In genomic region chr2:189153608-189154007, GRCh38 we compare ENCODE assay signal across 19 cellular contexts. TPM values are rescaled to one million over a fixed set of nuclear protein-coding genes. Genes with fewer than 3 reads are reported as not detected.
A peak's percentile ranks its signal among the peaks of the same experiment; 100 is the strongest.
DNase-seq lines count a peak whose midpoint lies in the region; ATAC-seq and TF ChIP-seq lines count a peak whose summit lies in the region.
"Had no signal": no experiment of that assay in that cellular context is flagged by ENCODE, and none has a peak within 500 bp of the region (broad histone marks: within the 10 kb centered on the region; RNA-seq: fewer than 3 reads in every experiment).

No MANE protein-coding gene starts in this region.

- H3K4ac ChIP-seq in mesendoderm (ENCODE audit: low read depth, low read length) = no peak overlapping the region

- no peak overlapping the region for H3K18ac ChIP-seq in mesendoderm (ENCODE audit: low read length)

- no peak for DNase-seq in SK-N-SH
- DNase-seq in endothelial cell (ENCODE audit: low spot score) = no peak
- DNase-seq in hepatocyte (ENCODE audit: low spot score) = peak; percentile 20
- DNase-seq in tibial artery = no peak
- DNase-seq in SW480 (ENCODE audit: low spot score) = no peak
- no peak for DNase-seq in spleen
- no peak for DNase-seq in mesendoderm
- DNase-seq: activated naive CD4-positive, alpha-beta T cell treated with anti-CD3 and anti-CD28 coated beads for 36 hours; DMS79 treated with DMSO at 0.1 percent for 48 hours; NCI-H1436; NCI-H82; pancreas; SW 1271; thyroid gland had no signal

- H2BK5ac ChIP-seq in mesendoderm (ENCODE audit: low read length) = no peak overlapping the region

- H3K79me2 ChIP-seq in SK-N-SH (ENCODE audit: insufficient read depth) (no peaks in the 10 kb centered on the region; the same call in 1 of the 2 replicates), hepatocyte (peaks cover 98% of the 10 kb centered on the region), mesendoderm (ENCODE audit: control insufficient read depth, insufficient read depth, low read length) (peaks cover 26% of the 10 kb centered on the region)

- intact Hi-C loops in tibial artery (cut with DNase I; ENCODE audit: low total_unique reads) = no loop called here
- intact Hi-C loops in spleen (cut with DNase I; ENCODE audit: low total_unique reads) = no loop called here

- TF ChIP-seq POLR2A in spleen (IDR thresholded peaks at IDR 0.05) = no peak

- H3K4me3 ChIP-seq in SK-N-SH (ENCODE audit: low read depth in 2 of 2, low read length in 1 of 2) = no peak overlapping the region
- H3K4me3 ChIP-seq in hepatocyte = no peak overlapping the region
- H3K4me3 ChIP-seq in tibial artery = no peak overlapping the region
- H3K4me3 ChIP-seq in spleen = no peak overlapping the region
- H3K4me3 ChIP-seq in mesendoderm (ENCODE audit: low read length) = no peak overlapping the region
- H3K4me3 ChIP-seq: pancreas, thyroid gland had no signal

- TF ChIP-seq RAD21 in SK-N-SH (IDR thresholded peaks at IDR 0.05; ENCODE audit: low read length) = no peak

- H3K36me3 ChIP-seq in SK-N-SH (replicated peaks in 1 of 2; ENCODE audit: control insufficient read depth in 1 of 2, insufficient read depth in 2 of 2, low read length in 1 of 2) = peaks cover 0 to 5% of the 10 kb centered on the region in 2 experiments
- H3K36me3 ChIP-seq in hepatocyte (replicated peaks; ENCODE audit: insufficient read depth, low read depth) = no peaks in the 10 kb centered on the region
- H3K36me3 ChIP-seq in tibial artery = no peaks in the 10 kb centered on the region
- no peaks in the 10 kb centered on the region for H3K36me3 ChIP-seq in spleen
- no peaks in the 10 kb centered on the region for H3K36me3 ChIP-seq in mesendoderm (ENCODE audit: control insufficient read depth, insufficient read depth, low read length)
- H3K36me3 ChIP-seq: pancreas, thyroid gland had no signal

- no peak overlapping the region for H3K27ac Mint-ChIP-seq in endothelial cell (ENCODE audit: unreplicated experiment)
- H3K27ac Mint-ChIP-seq: activated naive CD4-positive, alpha-beta T cell treated with anti-CD3 and anti-CD28 coated beads for 36 hours; dendritic cell treated with granulocyte-macrophage colony-stimulating factor and Interleukin-4, amounts not matched to agents 40 ng/mL and 50 ng/mL, for 4 days had no signal

- no peak overlapping the region for H2AK5ac ChIP-seq in mesendoderm (ENCODE audit: low read length)

- H2BK15ac ChIP-seq in mesendoderm (replicated peaks; ENCODE audit: low read depth) = no peak overlapping the region

- H3K9me3 Mint-ChIP-seq in endothelial cell (ENCODE audit: unreplicated experiment) = no peaks in the 10 kb centered on the region
- H3K9me3 Mint-ChIP-seq: activated naive CD4-positive, alpha-beta T cell treated with anti-CD3 and anti-CD28 coated beads for 36 hours; dendritic cell treated with granulocyte-macrophage colony-stimulating factor and Interleukin-4, amounts not matched to agents 40 ng/mL and 50 ng/mL, for 4 days had no signal

- no peak overlapping the region for H3K23ac ChIP-seq in mesendoderm (ENCODE audit: low read length)

- H3K9me3 ChIP-seq in SK-N-SH (no peaks in the 10 kb centered on the region), hepatocyte (ENCODE audit: low read depth) (no peaks in the 10 kb centered on the region), tibial artery (no peaks in the 10 kb centered on the region), spleen (no peaks in the 10 kb centered on the region)
- H3K9me3 ChIP-seq: pancreas, thyroid gland had no signal

- TF ChIP-seq EP300 in SK-N-SH (IDR thresholded peaks at IDR 0.05; ENCODE audit: borderline replicate concordance in 1 of 2, low read depth in 1 of 2, low read length in 1 of 2) = no peak

- H3K27ac ChIP-seq in SK-N-SH (ENCODE audit: low read depth in 2 of 2, low read length in 1 of 2) = peak overlapping the region in 1 of 2 experiments; percentile 32; a peak in 2 of 4 replicates
- peak overlapping the region; percentile 50 for H3K27ac ChIP-seq in hepatocyte
- peak overlapping the region; percentile 21 to 58 for H3K27ac ChIP-seq in tibial artery
- no peak overlapping the region for H3K27ac ChIP-seq in spleen
- no peak overlapping the region for H3K27ac ChIP-seq in mesendoderm (ENCODE audit: low read depth, low read length)
- H3K27ac ChIP-seq: 22Rv1, epithelial cell of prostate, pancreas, thyroid gland had no signal

- CTCF ChIA-PET in SK-N-SH (lab: Yijun Ruan, JAX) = interaction anchor here (1.2 kb wide), 1 partner anchor 18 kb away, joined by 3 read pairs; no protein-coding TSS in a partner anchor

- H3K27me3 ChIP-seq in SK-N-SH (ENCODE audit: insufficient read depth) (no peaks in the 10 kb centered on the region), hepatocyte (no peaks in the 10 kb centered on the region), tibial artery (no peaks in the 10 kb centered on the region), spleen (replicated peaks in 1 of 7) (no peaks in the 10 kb centered on the region), mesendoderm (ENCODE audit: insufficient read depth, low read length, poor library complexity) (no peaks in the 10 kb centered on the region)
- H3K27me3 ChIP-seq: pancreas, thyroid gland had no signal

- no peaks in the 10 kb centered on the region for H3K36me3 Mint-ChIP-seq in endothelial cell (ENCODE audit: low read depth, unreplicated experiment)

- peaks cover 15% of the 10 kb centered on the region for H3K4me1 Mint-ChIP-seq in endothelial cell (ENCODE audit: unreplicated experiment)

- no peaks in the 10 kb centered on the region for H3K27me3 Mint-ChIP-seq in endothelial cell (ENCODE audit: unreplicated experiment)
- H3K27me3 Mint-ChIP-seq: dendritic cell treated with granulocyte-macrophage colony-stimulating factor and Interleukin-4, amounts not matched to agents 40 ng/mL and 50 ng/mL, for 4 days had no signal

- H3K4me2 ChIP-seq in SK-N-SH = no peak overlapping the region
- H3K4me2 ChIP-seq in hepatocyte = peak overlapping the region; percentile 5
- H3K4me2 ChIP-seq in mesendoderm (ENCODE audit: low read length) = no peak overlapping the region

- POLR2A ChIA-PET in SK-N-SH (lab: Yijun Ruan, JAX) = no interaction called here

- peaks cover 36% of the 10 kb centered on the region for H3F3A ChIP-seq in SK-N-SH (replicated peaks; ENCODE audit: insufficient read depth)

- H3K9me2 ChIP-seq in SK-N-SH = no peaks in the 10 kb centered on the region
- H3K9me2 ChIP-seq in hepatocyte (replicated peaks; ENCODE audit: insufficient read depth) = no peaks in the 10 kb centered on the region

- H2BK120ac ChIP-seq in mesendoderm (ENCODE audit: low read depth, low read length) = no peak overlapping the region

- no peak overlapping the region for H4K5ac ChIP-seq in mesendoderm (ENCODE audit: low read length)

- H3K79me1 ChIP-seq in mesendoderm (ENCODE audit: low read length) = peaks cover 5% of the 10 kb centered on the region

- H3K56ac ChIP-seq in mesendoderm (ENCODE audit: low read length) = no peak overlapping the region

- H4K20me1 ChIP-seq in SK-N-SH (ENCODE audit: insufficient read depth) = no peaks in the 10 kb centered on the region
- peaks cover 8% of the 10 kb centered on the region for H4K20me1 ChIP-seq in hepatocyte (ENCODE audit: insufficient read depth, poor library complexity, severe bottlenecking)

- H3K9ac ChIP-seq in SK-N-SH (no peak overlapping the region), mesendoderm (ENCODE audit: low read length) (no peak overlapping the region)

- WGBS in SK-N-SH (ENCODE audit: low lambda C conversion rate) = 77% methylated on average over 2 of the region's 2 CpGs
- WGBS in hepatocyte (ENCODE audit: low lambda C conversion rate, missing lambda C conversion rate) = 64% methylated on average over 2 of the region's 2 CpGs
- WGBS in spleen, 5 donors = 54 to 76% (median 72%) methylated on average over 2 of the region's 2 CpGs
- no CpG with 5 or more reads among the region's 2 CpGs for WGBS in mesendoderm (ENCODE audit: extremely low coverage, insufficient coverage, low lambda C conversion rate)

- H4K8ac ChIP-seq in mesendoderm (ENCODE audit: low read depth, low read length) = no peak overlapping the region

- H2AFZ ChIP-seq in SK-N-SH (ENCODE audit: low read depth) (no peak overlapping the region), hepatocyte (no peak overlapping the region)

- ATAC-seq in SK-N-SH treated with all-trans-retinoic acid at 6 μM for 48 hours = peak; percentile 27; the same call in 2 of the 3 replicates
- ATAC-seq: pancreas had no signal

- H3K4me1 ChIP-seq in SK-N-SH (ENCODE audit: control insufficient read depth in 1 of 2, insufficient read depth in 2 of 2, low read depth in 1 of 2, low read length in 1 of 2) (peaks cover 0 to 38% of the 10 kb centered on the region in 2 experiments; a peak in 3 of 4 replicates), hepatocyte (ENCODE audit: insufficient read depth) (peaks cover 7% of the 10 kb centered on the region), tibial artery (peaks cover 0 to 92% (median 28%) of the 10 kb centered on the region in 4 donors), spleen (no peaks in the 10 kb centered on the region), mesendoderm (ENCODE audit: control insufficient read depth, low read depth, low read length) (peaks cover 3% of the 10 kb centered on the region)
- H3K4me1 ChIP-seq: pancreas had no signal

- peak overlapping the region; percentile 11 for H3K4me3 Mint-ChIP-seq in endothelial cell (ENCODE audit: unreplicated experiment)
- H3K4me3 Mint-ChIP-seq: activated naive CD4-positive, alpha-beta T cell treated with anti-CD3 and anti-CD28 coated beads for 36 hours; dendritic cell treated with granulocyte-macrophage colony-stimulating factor and Interleukin-4, amounts not matched to agents 40 ng/mL and 50 ng/mL, for 4 days had no signal

- TF ChIP-seq CTCF in SK-N-SH (IDR thresholded peaks at IDR 0.05) (no peak), endothelial cell (IDR thresholded peaks at IDR 0.05; ENCODE audit: unreplicated experiment) (no peak), hepatocyte (IDR thresholded peaks at IDR 0.05; ENCODE audit: poor library complexity) (no peak), tibial artery (IDR thresholded peaks at IDR 0.05) (no peak), spleen (IDR thresholded peaks at IDR 0.05 in 8 of 11, conservative IDR thresholded peaks at IDR 0.05 in 3 of 11) (no peak)

TF ChIP-seq in SK-N-SH, 30 proteins besides CTCF, POLR2A, EP300 and RAD21 (continues in another document):
- TF ChIP-seq EZH2phosphoT487 (IDR thresholded peaks at IDR 0.05; ENCODE audit: borderline replicate concordance, low read depth) (no peak), SIN3A (IDR thresholded peaks at IDR 0.05; ENCODE audit: borderline replicate concordance, low read depth, low read length) (no peak), FOSL2 (IDR thresholded peaks at IDR 0.05; ENCODE audit: borderline replicate concordance, low read depth) (no peak)

RNA-seq across cellular contexts. Expression of gene COL5A2, which starts 26.0 kb away (rescaled TPM):
- 18.7 and 20.4 TPM in 2 replicates for polyA plus RNA-seq in SK-N-SH (2012; rRNA removed)
- 14.9 and 20.2 TPM in 2 replicates for polyA plus RNA-seq in SK-N-SH (2012; cell fraction: cytosol; rRNA removed)
- polyA plus RNA-seq in SK-N-SH (2012; cell fraction: nucleus; rRNA removed) = 18.2 and 26.5 TPM in 2 replicates
- total RNA-seq in endothelial cell (ENCODE audit: unreplicated experiment) = 243 TPM
- total RNA-seq in hepatocyte = 344 and 406 TPM in 2 replicates
- polyA plus RNA-seq in hepatocyte = 131 and 137 TPM in 2 replicates
- total RNA-seq in spleen = 10 to 100 TPM; 12.6 to 35.7 (median 19.8) TPM
- polyA plus RNA-seq in spleen = 1 to 10 TPM; 3.4 to 5.5 (median 4.4) TPM
- 74.1 TPM for polyA plus RNA-seq in mesendoderm (2013, experiment 1 of 2)
- 72.8 TPM for polyA plus RNA-seq in mesendoderm (2013, experiment 2 of 2)
- total RNA-seq: HT-29 had no signal

Comparison
In these comparisons a context has a peak if more than half of its experiments do, and no peak if none do; other contexts are left out.
1. H3K27ac ChIP-seq: peak in hepatocyte (single experiment) and tibial artery (2 of 2); none in spleen (0 of 8) and mesendoderm (single experiment).